Comparison of ENCODE assay signal across 20 cellular contexts in genomic region chr2:176934131-176934530, GRCh38.
"Had no signal": no experiment of that assay in that cellular context is flagged by ENCODE, and none has a peak within 500 bp of the region (broad histone marks: within the 10 kb centered on the region; RNA-seq: fewer than 3 reads in every experiment).

No MANE protein-coding gene starts in this region.

- H3K4me1 ChIP-seq: esophagus squamous epithelium, gastroesophageal sphincter, left ventricle myocardium inferior, lower lobe of right lung, neural progenitor cell, right atrium auricular region had no signal

- H3K27me3 ChIP-seq: esophagus squamous epithelium, neural progenitor cell, ovary, right atrium auricular region had no signal

- FAIRE-seq: kidney had no signal

- H3K9ac ChIP-seq: neural progenitor cell had no signal

- H3K4me3 ChIP-seq: esophagus squamous epithelium, gastroesophageal sphincter, left ventricle myocardium inferior, lower lobe of right lung, neural progenitor cell, ovary, right atrium auricular region, smooth muscle cell had no signal

- H3K27ac ChIP-seq: epithelial cell of prostate, esophagus squamous epithelium, gastroesophageal sphincter, left ventricle myocardium inferior, lower lobe of right lung, neural progenitor cell, ovary, right atrium auricular region had no signal

- DNase-seq: effector memory CD8-positive, alpha-beta T cell; esophagus squamous epithelium; foreskin fibroblast; glutamatergic neuron; immature natural killer cell; kidney; left cardiac atrium; left ventricle myocardium inferior; lower lobe of right lung; midbrain; nucleus accumbens; ovary; stimulated activated CD4-positive, alpha-beta T cell treated with anti-CD3 and anti-CD28 coated beads, Interleukin-2, amount 100 ng/mL, for 48 hours; stimulated activated naive CD4-positive, alpha-beta T cell treated with Interleukin-2 at 50 U/mL for 16 hours; trophoblast cell had no signal

- H2AFZ ChIP-seq: neural progenitor cell had no signal

- H3K4me2 ChIP-seq: neural progenitor cell, smooth muscle cell had no signal

- H3K36me3 ChIP-seq: esophagus squamous epithelium, gastroesophageal sphincter, left ventricle myocardium inferior, lower lobe of right lung, neural progenitor cell, ovary, right atrium auricular region had no signal

- H3K9me3 ChIP-seq: esophagus squamous epithelium, gastroesophageal sphincter, left ventricle myocardium inferior, lower lobe of right lung, ovary, right atrium auricular region had no signal
